In genomic region chr14:88618476-88618875, GRCh38 we compare ENCODE assay signal across 27 cellular contexts. TPM values are rescaled to one million over a fixed set of nuclear protein-coding genes. Genes with fewer than 3 reads are reported as not detected.
DNase-seq lines count a peak whose midpoint lies in the region; ATAC-seq and TF ChIP-seq lines count a peak whose summit lies in the region.
"Had no signal": no experiment of that assay in that cellular context is flagged by ENCODE, and none has a peak within 500 bp of the region (broad histone marks: within the 10 kb centered on the region; RNA-seq: fewer than 3 reads in every experiment).

No MANE protein-coding gene starts in this region.

- H3F3A ChIP-seq in GM23338 (replicated peaks; ENCODE audit: low read depth): no peaks in the 10 kb centered on the region

- no CpG with 5 or more reads among the region's 5 CpGs for WGBS in iPS DF 6.9 (ENCODE audit: insufficient coverage, insufficient read length)

- H3K4me3 ChIP-seq in GM23338 (no peak overlapping the region), iPS DF 6.9 (ENCODE audit: low read length) (no peak overlapping the region)
- H3K4me3 ChIP-seq: A549, GM12878, K562, Peyer's patch had no signal

- no peaks in the 10 kb centered on the region for H3K9me2 ChIP-seq in GM23338 (ENCODE audit: insufficient read depth)

- H3K27ac Mint-ChIP-seq in GM23338 (peak overlapping the region; percentile 46; the same call in 1 of the 2 replicates), WTC11 (peak overlapping the region; percentile 58; the same call in 1 of the 2 replicates), mesothelial cell of epicardium (peak overlapping the region; percentile 35)

- H3K4me2 ChIP-seq in GM23338: peak overlapping the region; percentile 13; the same call in 1 of the 2 replicates
- H3K4me2 ChIP-seq: A549 had no signal

- H3K79me2 ChIP-seq in GM23338 (replicated peaks; ENCODE audit: insufficient read depth): no peaks in the 10 kb centered on the region

- peak; percentile 83 for ATAC-seq in GM23338
- ATAC-seq in WTC11: peak; percentile 89
- ATAC-seq: A549, GM12878, K562 had no signal

- intact Hi-C loops in posterior cingulate gyrus (cut with DNase I): no loop called here

- no peak overlapping the region for H2AFZ ChIP-seq in GM23338

- TF ChIP-seq CTCF in GM23338 (conservative IDR thresholded peaks at IDR 0.05; ENCODE audit: low read depth in 2 of 2) (no peak), WTC11 (IDR thresholded peaks at IDR 0.05) (no peak), mesothelial cell of epicardium (IDR thresholded peaks at IDR 0.05; ENCODE audit: unreplicated experiment) (no peak)

- H3K27me3 Mint-ChIP-seq in GM23338 (ENCODE audit: insufficient read depth, low read depth, poor library complexity) (no peaks in the 10 kb centered on the region), WTC11 (ENCODE audit: low read depth) (no peaks in the 10 kb centered on the region), mesothelial cell of epicardium (ENCODE audit: low read depth) (no peaks in the 10 kb centered on the region)
- H3K27me3 Mint-ChIP-seq: CD4-positive, alpha-beta memory T cell had no signal

- POLR2A ChIA-PET in WTC11 (lab: Charles Lee): no interaction called here

- peak overlapping the region; percentile 3; the same call in 2 of the 3 replicates for H3K4me3 Mint-ChIP-seq in GM23338
- H3K4me3 Mint-ChIP-seq in WTC11: no peak overlapping the region
- no peak overlapping the region for H3K4me3 Mint-ChIP-seq in mesothelial cell of epicardium
- H3K4me3 Mint-ChIP-seq: CD4-positive, alpha-beta memory T cell had no signal

- H3K4me1 ChIP-seq in GM23338 (ENCODE audit: insufficient read depth): peaks cover 13% of the 10 kb centered on the region
- no peaks in the 10 kb centered on the region for H3K4me1 ChIP-seq in iPS DF 6.9 (ENCODE audit: control insufficient read depth, insufficient read depth, low read length)

- no peaks in the 10 kb centered on the region for H3K9me3 Mint-ChIP-seq in GM23338
- H3K9me3 Mint-ChIP-seq in WTC11: no peaks in the 10 kb centered on the region
- H3K9me3 Mint-ChIP-seq in mesothelial cell of epicardium: no peaks in the 10 kb centered on the region
- H3K9me3 Mint-ChIP-seq: CD4-positive, alpha-beta memory T cell had no signal

- H4K20me1 ChIP-seq in GM23338 (replicated peaks; ENCODE audit: insufficient read depth): no peaks in the 10 kb centered on the region

- DNase-seq in GM23338 (ENCODE audit: low spot score) (peak; percentile 41), WTC11 (ENCODE audit: low spot score) (no peak), iPS DF 6.9 (ENCODE audit: low read depth, low spot score) (peak; percentile 18), mesothelial cell of epicardium (ENCODE audit: low spot score in 2 of 2, unreplicated experiment in 2 of 2) (no peak), posterior cingulate gyrus (no peak), Ammon's horn (ENCODE audit: low spot score) (no peak)
- no peak for DNase-seq in stimulated activated CD4-positive, alpha-beta T cell treated with anti-CD3 and anti-CD28 coated beads, Interleukin-2, amount 100 ng/mL, for 48 hours
- DNase-seq: AML-193; C1 segment of cervical spinal cord; CD4-positive, alpha-beta memory T cell; GDM1; Kasumi-1; NCI-H1092 treated with DMSO at 0.1 percent for 48 hours; NCI-H1436; NCI-H187; NCI-H2081 treated with DMSO at 0.1 percent for 48 hours; NCI-H2171; NCI-H226; NCI-H510A; NCI-H69; OCI-M1; Peyer's patch; SHP77 treated with DMSO at 0.1 percent for 48 hours had no signal

- no peaks in the 10 kb centered on the region for H3K36me3 ChIP-seq in GM23338 (ENCODE audit: insufficient read depth)
- no peaks in the 10 kb centered on the region for H3K36me3 ChIP-seq in iPS DF 6.9 (ENCODE audit: control insufficient read depth, insufficient read depth, low read length)

- H3K4me1 Mint-ChIP-seq in GM23338: peaks cover 21% of the 10 kb centered on the region
- peaks cover 23% of the 10 kb centered on the region for H3K4me1 Mint-ChIP-seq in WTC11
- H3K4me1 Mint-ChIP-seq in mesothelial cell of epicardium: peaks cover 14% of the 10 kb centered on the region

- CTCF ChIA-PET in WTC11 (lab: Charles Lee): interaction anchor here (0.8 to 0.9 kb wide), 3 partner anchors 8 to 429 kb away, joined by 3 read pairs; no protein-coding TSS in a partner anchor

- H3K27ac ChIP-seq in GM23338 (ENCODE audit: low read depth) (no peak overlapping the region), iPS DF 6.9 (ENCODE audit: low read length) (no peak overlapping the region)
- H3K27ac ChIP-seq: A549, Peyer's patch had no signal

- no peaks in the 10 kb centered on the region for H3K9me3 ChIP-seq in iPS DF 6.9 (ENCODE audit: control insufficient read depth, insufficient read depth, low read length)
- H3K9me3 ChIP-seq: A549, Caco-2, Peyer's patch had no signal

- peaks cover 4% of the 10 kb centered on the region; the same call in 2 of the 3 replicates for H3K36me3 Mint-ChIP-seq in GM23338 (ENCODE audit: low read depth)
- H3K36me3 Mint-ChIP-seq in WTC11: peaks cover 5% of the 10 kb centered on the region; the same call in 1 of the 2 replicates
- peaks cover 4% of the 10 kb centered on the region for H3K36me3 Mint-ChIP-seq in mesothelial cell of epicardium

- H3K27me3 ChIP-seq in GM23338 (ENCODE audit: insufficient read depth) (no peaks in the 10 kb centered on the region), iPS DF 6.9 (ENCODE audit: control insufficient read depth, insufficient read depth, low read length) (no peaks in the 10 kb centered on the region)
- H3K27me3 ChIP-seq: Peyer's patch had no signal

TF ChIP-seq in GM23338, 12 proteins besides CTCF, POLR2A, EP300 and RAD21 (continues in another document):
- TF ChIP-seq NANOG (IDR thresholded peaks at IDR 0.05; ENCODE audit: borderline replicate concordance) (peak; percentile 34; the same call in 1 of the 2 replicates), CREB1 (CRISPR knock-in tag; IDR thresholded peaks at IDR 0.05; ENCODE audit: low read depth) (no peak)

TF ChIP-seq in WTC11, 78 proteins besides CTCF, POLR2A, EP300 and RAD21 (continues in another document):
- TF ChIP-seq E2F4 (CRISPR knock-in tag; IDR thresholded peaks at IDR 0.05; ENCODE audit: borderline replicate concordance, low read depth) (no peak), TEAD4 (CRISPR knock-in tag; IDR thresholded peaks at IDR 0.05) (0 out of 2 replicates have a peak, but pooled peaks have one; percentile 54), TEAD1 (CRISPR knock-in tag; IDR thresholded peaks at IDR 0.05) (peak; percentile 70; the same call in 1 of the 2 replicates), JAZF1 (CRISPR knock-in tag; IDR thresholded peaks at IDR 0.05) (no peak)
- TF ChIP-seq, protein P1, sequence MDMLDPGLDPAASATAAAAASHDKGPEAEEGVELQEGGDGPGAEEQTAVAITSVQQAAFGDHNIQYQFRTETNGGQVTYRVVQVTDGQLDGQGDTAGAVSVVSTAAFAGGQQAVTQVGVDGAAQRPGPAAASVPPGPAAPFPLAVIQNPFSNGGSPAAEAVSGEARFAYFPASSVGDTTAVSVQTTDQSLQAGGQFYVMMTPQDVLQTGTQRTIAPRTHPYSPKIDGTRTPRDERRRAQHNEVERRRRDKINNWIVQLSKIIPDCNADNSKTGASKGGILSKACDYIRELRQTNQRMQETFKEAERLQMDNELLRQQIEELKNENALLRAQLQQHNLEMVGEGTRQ (CRISPR knock-in tag; IDR thresholded peaks at IDR 0.05): no peak
- TF ChIP-seq, protein P2, sequence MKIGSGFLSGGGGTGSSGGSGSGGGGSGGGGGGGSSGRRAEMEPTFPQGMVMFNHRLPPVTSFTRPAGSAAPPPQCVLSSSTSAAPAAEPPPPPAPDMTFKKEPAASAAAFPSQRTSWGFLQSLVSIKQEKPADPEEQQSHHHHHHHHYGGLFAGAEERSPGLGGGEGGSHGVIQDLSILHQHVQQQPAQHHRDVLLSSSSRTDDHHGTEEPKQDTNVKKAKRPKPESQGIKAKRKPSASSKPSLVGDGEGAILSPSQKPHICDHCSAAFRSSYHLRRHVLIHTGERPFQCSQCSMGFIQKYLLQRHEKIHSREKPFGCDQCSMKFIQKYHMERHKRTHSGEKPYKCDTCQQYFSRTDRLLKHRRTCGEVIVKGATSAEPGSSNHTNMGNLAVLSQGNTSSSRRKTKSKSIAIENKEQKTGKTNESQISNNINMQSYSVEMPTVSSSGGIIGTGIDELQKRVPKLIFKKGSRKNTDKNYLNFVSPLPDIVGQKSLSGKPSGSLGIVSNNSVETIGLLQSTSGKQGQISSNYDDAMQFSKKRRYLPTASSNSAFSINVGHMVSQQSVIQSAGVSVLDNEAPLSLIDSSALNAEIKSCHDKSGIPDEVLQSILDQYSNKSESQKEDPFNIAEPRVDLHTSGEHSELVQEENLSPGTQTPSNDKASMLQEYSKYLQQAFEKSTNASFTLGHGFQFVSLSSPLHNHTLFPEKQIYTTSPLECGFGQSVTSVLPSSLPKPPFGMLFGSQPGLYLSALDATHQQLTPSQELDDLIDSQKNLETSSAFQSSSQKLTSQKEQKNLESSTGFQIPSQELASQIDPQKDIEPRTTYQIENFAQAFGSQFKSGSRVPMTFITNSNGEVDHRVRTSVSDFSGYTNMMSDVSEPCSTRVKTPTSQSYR (CRISPR knock-in tag; IDR thresholded peaks at IDR 0.05): no peak

RNA-seq across cellular contexts. Expression of gene ZC3H14, which starts 55.6 kb away (rescaled TPM):
- total RNA-seq in GM23338 (2014; rRNA removed; shearing (Covaris generic)): 80.3 and 87.9 TPM in 2 replicates
- polyA plus RNA-seq in GM23338 (2016; fragmentation: Nextera tagmentation; extraction: Ambion mirVana): 55.8 and 63.2 TPM in 2 replicates
- total RNA-seq in WTC11 (2021) (63.2 to 69.9 TPM (median 64.9 TPM) in 3 replicates), mesothelial cell of epicardium (83.5 to 88.6 TPM (median 85.0 TPM) in 3 replicates)

Comparison
In these comparisons a context has a peak if more than half of its experiments do, and no peak if none do; other contexts are left out.
1. DNase-seq: peak in GM23338 (single experiment) and iPS DF 6.9 (single experiment); none in WTC11 (single experiment), mesothelial cell of epicardium (0 of 2), posterior cingulate gyrus (0 of 10), stimulated activated CD4-positive, alpha-beta T cell treated with anti-CD3 and anti-CD28 coated beads, Interleukin-2, amount 100 ng/mL, for 48 hours (0 of 2) and Ammon's horn (single experiment).
2. Peak in every context shown above with its lines, with median percentiles within 50 percentile points of each other: H3K27ac Mint-ChIP-seq.